Comparison of ENCODE assay signal across 21 cellular contexts in the genomic region with DNA sequence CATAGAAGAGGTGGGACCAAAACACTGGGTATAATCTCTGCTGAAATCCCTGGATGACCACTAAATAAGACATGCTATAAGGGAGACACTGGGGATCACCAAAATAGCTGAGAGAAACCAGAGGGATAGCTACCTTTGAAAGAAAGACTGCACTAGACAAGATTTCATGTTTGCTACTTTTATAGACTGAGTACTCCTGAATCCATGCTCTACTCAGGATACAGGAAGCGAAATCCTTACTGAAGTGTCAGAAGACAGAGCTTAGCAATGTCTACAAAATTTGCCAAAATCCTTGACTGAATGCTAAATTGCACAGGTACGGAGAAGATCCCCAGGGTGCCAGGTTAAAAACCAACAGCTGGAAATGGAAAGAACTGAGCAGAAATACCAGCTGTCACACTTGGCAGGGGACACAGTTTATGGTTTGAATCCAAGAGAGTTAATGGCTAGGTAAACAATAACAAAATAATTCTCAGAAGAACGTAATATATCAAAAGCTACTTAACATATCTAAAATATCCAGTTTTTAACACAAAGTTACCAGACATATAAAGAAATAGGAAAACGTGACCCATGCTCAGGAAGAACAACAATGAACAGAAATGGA.
DNase-seq lines count a peak whose midpoint lies in the region; ATAC-seq and TF ChIP-seq lines count a peak whose summit lies in the region.
"Had no signal": no experiment of that assay in that cellular context is flagged by ENCODE, and none has a peak within 500 bp of the region (broad histone marks: within the 10 kb centered on the region; RNA-seq: fewer than 3 reads in every experiment).

No MANE protein-coding gene starts in this region.

- H3K27me3 ChIP-seq in body of pancreas (no peaks in the 10 kb centered on the region), ascending aorta (no peaks in the 10 kb centered on the region)
- H3K27me3 ChIP-seq: BLaER1 had no signal

- peaks cover 12% of the 10 kb centered on the region for H3K4me1 ChIP-seq in body of pancreas
- no peaks in the 10 kb centered on the region for H3K4me1 ChIP-seq in ascending aorta

- no peak for TF ChIP-seq POLR2A in body of pancreas (IDR thresholded peaks at IDR 0.05)

- intact Hi-C loops in body of pancreas (cut with DNase I) = no loop called here
- intact Hi-C loops in ascending aorta (cut with DNase I) = no loop called here

- no peaks in the 10 kb centered on the region for H3K9me3 ChIP-seq in body of pancreas
- no peaks in the 10 kb centered on the region for H3K9me3 ChIP-seq in ascending aorta
- H3K9me3 ChIP-seq: BLaER1, SK-N-SH had no signal

- H3K36me3 ChIP-seq in body of pancreas (replicated peaks in 1 of 2; ENCODE audit: insufficient read depth in 1 of 2, low read depth in 2 of 2) (no peaks in the 10 kb centered on the region), ascending aorta (no peaks in the 10 kb centered on the region)
- H3K36me3 ChIP-seq: BLaER1 had no signal

- no peak overlapping the region for H3K4me3 ChIP-seq in body of pancreas
- H3K4me3 ChIP-seq in ascending aorta = no peak overlapping the region
- H3K4me3 ChIP-seq: BLaER1 had no signal

- TF ChIP-seq CTCF in body of pancreas (IDR thresholded peaks at IDR 0.05) (no peak), ascending aorta (IDR thresholded peaks at IDR 0.05) (no peak)

- DNase-seq in DMS 273 (lab: John Stamatoyannopoulos, UW; ENCODE audit: unreplicated experiment) (peak; percentile 59), NCI-H1105 (lab: John Stamatoyannopoulos, UW) (peak; percentile 22), NCI-H2171 (lab: John Stamatoyannopoulos, UW) (peak; percentile 64), body of pancreas (no peak), ecto neural progenitor cell (ENCODE audit: low spot score) (no peak), ascending aorta (ENCODE audit: low spot score in 2 of 2) (no peak)
- DNase-seq: Calu3; CD4-positive, alpha-beta memory T cell; DMS79; HCEC 1CT; KBM-7; NCI-H1436; NCI-H2107; NCI-H226; NCI-H774; PC-3; RPMI8226; SHP77 treated with DMSO at 0.1 percent for 48 hours; SK-N-SH had no signal

- H3K27ac ChIP-seq in body of pancreas (peak overlapping the region in 1 of 4 donors; percentile 24), ascending aorta (no peak overlapping the region)
- H3K27ac ChIP-seq: BLaER1 had no signal

- ATAC-seq in body of pancreas (peak; percentile 9), GM18858 (IDR thresholded peaks at IDR 0.05; ENCODE audit: unreplicated experiment) (no peak)
- ATAC-seq: PC-3 had no signal

- WGBS in body of pancreas, 2 donors = 46 to 54% methylated on average over 4 of the region's 4 CpGs

Comparison
In these comparisons a context has a peak if more than half of its experiments do, and no peak if none do; other contexts are left out.
1. DNase-seq: peak in DMS 273 (single experiment), NCI-H1105 (single experiment) and NCI-H2171 (single experiment); none in body of pancreas (0 of 4), ecto neural progenitor cell (single experiment) and ascending aorta (0 of 2).